Comparison of ENCODE assay signal across 17 cellular contexts in genomic region chr7:45597286-45597984, GRCh38. TPM values are rescaled to one million over a fixed set of nuclear protein-coding genes. Genes with fewer than 3 reads are reported as not detected.
DNase-seq lines count a peak whose midpoint lies in the region; ATAC-seq, FAIRE-seq and TF ChIP-seq lines count a peak whose summit lies in the region.
"Had no signal": no experiment of that assay in that cellular context is flagged by ENCODE, and none has a peak within 500 bp of the region (broad histone marks: within the 10 kb centered on the region; RNA-seq: fewer than 3 reads in every experiment).

No MANE protein-coding gene starts in this region.

- CTCF ChIA-PET in HEK293T (lab: Yijun Ruan, JAX), result no interaction called here
- CTCF ChIA-PET in activated CD4-positive, alpha-beta T cell treated with anti-CD3 and anti-CD28 coated beads for 36 hours (lab: Charles Lee), result interaction anchor here (0.9 kb wide), 1 partner anchor 8 kb away, joined by 3 read pairs; no protein-coding TSS in a partner anchor

- FAIRE-seq in GM12892 (lab: Jason Lieb, UNC), result peak; percentile 54

- no peaks in the 10 kb centered on the region for H3K9me3 Mint-ChIP-seq in endodermal cell
- H3K9me3 Mint-ChIP-seq in activated CD4-positive, alpha-beta T cell treated with anti-CD3 and anti-CD28 coated beads for 36 hours (ENCODE audit: low read depth), result no peaks in the 10 kb centered on the region
- H3K9me3 Mint-ChIP-seq: CD8-positive, alpha-beta memory T cell had no signal

- H3K36me3 ChIP-seq in H7 (replicated peaks; ENCODE audit: control insufficient read depth, insufficient read depth, low read length) (no peaks in the 10 kb centered on the region), endodermal cell (ENCODE audit: control insufficient read depth, insufficient read depth, low read length) (no peaks in the 10 kb centered on the region)
- H3K36me3 ChIP-seq: BLaER1 had no signal

- 91 to 94% methylated on average over 5 to 9 of the region's 9 CpGs for WGBS in endodermal cell (ENCODE audit: insufficient coverage in 1 of 2, insufficient read length in 1 of 2), 2 experiments

- no peaks in the 10 kb centered on the region for H3K4me1 ChIP-seq in endodermal cell (ENCODE audit: control insufficient read depth, insufficient read depth, low read length)

- no peaks in the 10 kb centered on the region for H3K27me3 Mint-ChIP-seq in endodermal cell (ENCODE audit: insufficient read depth)
- H3K27me3 Mint-ChIP-seq in activated CD4-positive, alpha-beta T cell treated with anti-CD3 and anti-CD28 coated beads for 36 hours, result no peaks in the 10 kb centered on the region

- intact Hi-C loops in sciatic nerve (cut with DNase I), result no loop called here
- intact Hi-C loops in activated CD4-positive, alpha-beta T cell treated with anti-CD3 and anti-CD28 coated beads for 36 hours (cut with DNase I, micrococcal nuclease), result no loop called here
- intact Hi-C loops in left colon (cut with DNase I, micrococcal nuclease), result no loop called here

- H3K4me3 ChIP-seq in H7 (ENCODE audit: insufficient read depth, low read depth, low read length), result no peak overlapping the region
- no peak overlapping the region for H3K4me3 ChIP-seq in endodermal cell (ENCODE audit: low read length)
- H3K4me3 ChIP-seq: BLaER1 had no signal

- peaks cover 2% of the 10 kb centered on the region for H3K4me1 Mint-ChIP-seq in endodermal cell
- no peaks in the 10 kb centered on the region for H3K4me1 Mint-ChIP-seq in activated CD4-positive, alpha-beta T cell treated with anti-CD3 and anti-CD28 coated beads for 36 hours
- H3K4me1 Mint-ChIP-seq: CD8-positive, alpha-beta memory T cell had no signal

- ATAC-seq in sciatic nerve (no peak), left colon (no peak)
- no peak for ATAC-seq in activated CD4-positive, alpha-beta T cell treated with anti-CD3 and anti-CD28 coated beads for 36 hours
- ATAC-seq: Panc1 had no signal

- no peak overlapping the region for H3K9ac ChIP-seq in endodermal cell (ENCODE audit: extremely low read depth, low read length, poor library complexity, severe bottlenecking)
- H3K9ac ChIP-seq: BLaER1 had no signal

- H3K27me3 ChIP-seq in H7 (ENCODE audit: control insufficient read depth, insufficient read depth, low read length) (no peaks in the 10 kb centered on the region), endodermal cell (ENCODE audit: control insufficient read depth, insufficient read depth, low read length, poor library complexity, severe bottlenecking) (no peaks in the 10 kb centered on the region)
- H3K27me3 ChIP-seq: BLaER1 had no signal

- no peak for TF ChIP-seq CTCF in endodermal cell (conservative IDR thresholded peaks at IDR 0.05)

- no peak overlapping the region for H3K27ac ChIP-seq in endodermal cell (ENCODE audit: low read depth, low read length)
- H3K27ac ChIP-seq: BLaER1 had no signal

- DNase-seq in GM12892 (ENCODE audit: insufficient read length), result no peak
- peak; percentile 33 for DNase-seq in H7
- peak; percentile 22 for DNase-seq in endodermal cell
- DNase-seq in sciatic nerve (ENCODE audit: low spot score), result peak; percentile 26
- no peak for DNase-seq in HEK293T (ENCODE audit: extremely low spot score)
- no peak for DNase-seq in activated CD4-positive, alpha-beta T cell treated with anti-CD3 and anti-CD28 coated beads for 36 hours
- DNase-seq in left colon, result no peak
- DNase-seq: CD8-positive, alpha-beta memory T cell; Karpas-422; MM.1S; NCI-H1105; NCI-H187 treated with DMSO at 0.1 percent for 48 hours; NCI-H2171 treated with DMSO at 0.1 percent for 48 hours; NCI-H510A; Right ventricle myocardium superior had no signal

- no peaks in the 10 kb centered on the region for H3K36me3 Mint-ChIP-seq in endodermal cell (ENCODE audit: low read depth)
- H3K36me3 Mint-ChIP-seq in activated CD4-positive, alpha-beta T cell treated with anti-CD3 and anti-CD28 coated beads for 36 hours (ENCODE audit: low read depth), result no peaks in the 10 kb centered on the region
- H3K36me3 Mint-ChIP-seq: CD8-positive, alpha-beta memory T cell had no signal

- TF ChIP-seq POLR2A in GM12892 (IDR thresholded peaks at IDR 0.05; ENCODE audit: low read depth, low read length), result no peak

- no peak overlapping the region for H3K27ac Mint-ChIP-seq in endodermal cell
- H3K27ac Mint-ChIP-seq in activated CD4-positive, alpha-beta T cell treated with anti-CD3 and anti-CD28 coated beads for 36 hours, result no peak overlapping the region
- H3K27ac Mint-ChIP-seq: CD8-positive, alpha-beta memory T cell had no signal

- POLR2A ChIA-PET in HEK293T (lab: Yijun Ruan, JAX), result no interaction called here
- POLR2A ChIA-PET in activated CD4-positive, alpha-beta T cell treated with anti-CD3 and anti-CD28 coated beads for 36 hours (lab: Charles Lee), result no interaction called here

- H3K9me3 ChIP-seq in endodermal cell (ENCODE audit: control insufficient read depth, low read length), result no peaks in the 10 kb centered on the region
- H3K9me3 ChIP-seq: BLaER1 had no signal

- H3K4me3 Mint-ChIP-seq in endodermal cell, result no peak overlapping the region
- no peak overlapping the region for H3K4me3 Mint-ChIP-seq in activated CD4-positive, alpha-beta T cell treated with anti-CD3 and anti-CD28 coated beads for 36 hours
- H3K4me3 Mint-ChIP-seq: CD8-positive, alpha-beta memory T cell had no signal

TF ChIP-seq in HEK293T, 16 proteins besides CTCF, POLR2A, EP300 and RAD21:
- TF ChIP-seq PKNOX1 (IDR thresholded peaks at IDR 0.05) (no peak), NFRKB (IDR thresholded peaks at IDR 0.05) (no peak), FOXM1 (IDR thresholded peaks at IDR 0.05; ENCODE audit: borderline replicate concordance) (no peak)

RNA-seq across cellular contexts. Expression of gene ADCY1, which starts 23.3 kb away (rescaled TPM):
- 31.1 TPM for polyA plus RNA-seq in GM12892 (2012; ENCODE audit: missing spikeins)
- 5.6 and 8.1 TPM in 2 replicates for total RNA-seq in H7 (2014; rRNA removed; shearing (Covaris generic))
- total RNA-seq in endodermal cell, result 10 to 100 TPM; 15.3 to 18.5 TPM
- polyA plus RNA-seq in endodermal cell (2013, experiment 1 of 2), result 5.0 TPM
- polyA plus RNA-seq in endodermal cell (2013, experiment 2 of 2), result 5.6 TPM
- 5.5 TPM for total RNA-seq in sciatic nerve
- total RNA-seq in activated CD4-positive, alpha-beta T cell treated with anti-CD3 and anti-CD28 coated beads for 36 hours, result 1 to 10 TPM in 1 of 2 experiments, under 1 TPM in 1; 0.82 to 1.2 TPM
- 1 to 10 TPM in 1 of 2 donors, under 1 TPM in 1; 0.87 to 1.2 TPM for total RNA-seq in left colon
- polyA plus RNA-seq: CD8-positive, alpha-beta memory T cell had no signal

Comparison
In these comparisons a context has a peak if more than half of its experiments do, and no peak if none do; other contexts are left out.
1. DNase-seq: peak in H7 (single experiment), endodermal cell (single experiment) and sciatic nerve (single experiment); none in GM12892 (single experiment), HEK293T (single experiment), activated CD4-positive, alpha-beta T cell treated with anti-CD3 and anti-CD28 coated beads for 36 hours (single experiment) and left colon (0 of 2).